Comparison of ENCODE assay signal across 1 cellular context in the genomic region with DNA sequence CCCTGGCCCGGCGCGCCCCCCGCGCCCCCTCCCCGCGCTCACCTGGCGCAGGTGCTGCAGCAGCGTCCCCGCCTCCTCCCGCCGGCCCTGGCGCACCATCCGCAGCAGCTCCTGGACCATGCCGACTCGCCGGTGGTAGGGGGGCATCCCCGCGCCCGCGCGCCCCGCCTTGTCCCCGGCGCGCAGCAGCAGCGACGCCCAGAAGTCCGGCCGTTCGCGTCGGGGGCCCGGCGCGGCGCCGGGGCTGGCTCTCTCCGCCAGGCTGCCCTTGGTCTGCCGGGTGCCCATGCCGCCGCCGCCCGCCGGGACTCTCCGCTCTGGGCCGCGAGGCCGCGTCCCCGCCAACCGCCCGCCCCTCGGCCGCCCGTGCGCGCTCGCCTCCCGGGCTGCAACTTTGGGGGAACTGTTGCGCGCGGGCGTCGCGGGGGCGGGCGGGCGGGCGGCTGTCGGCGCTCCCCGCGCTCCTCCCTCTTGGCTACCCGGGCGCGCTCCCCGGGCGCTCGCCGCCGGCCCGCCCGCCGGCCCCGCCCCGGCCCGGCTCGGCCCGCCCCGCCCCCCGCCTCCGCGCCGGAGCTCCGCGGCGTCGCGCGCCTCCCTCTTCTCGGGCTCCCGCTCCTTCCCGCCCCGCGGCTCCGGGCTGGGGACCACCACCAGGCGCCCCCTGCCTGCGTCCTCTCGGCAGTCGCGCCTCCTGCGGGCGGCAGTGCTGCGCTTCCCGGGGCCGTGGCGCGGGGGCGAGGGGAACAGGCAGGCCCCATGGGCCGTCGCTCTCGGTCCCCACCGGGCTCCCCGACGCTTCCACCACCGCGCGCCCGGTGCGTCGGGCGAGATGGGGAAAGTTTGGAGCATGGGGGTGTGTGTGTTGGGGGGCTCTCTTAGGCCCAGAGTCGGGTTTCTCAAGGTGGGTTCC.
TF ChIP-seq lines count a peak whose summit lies in the region.

A gene with protein sequence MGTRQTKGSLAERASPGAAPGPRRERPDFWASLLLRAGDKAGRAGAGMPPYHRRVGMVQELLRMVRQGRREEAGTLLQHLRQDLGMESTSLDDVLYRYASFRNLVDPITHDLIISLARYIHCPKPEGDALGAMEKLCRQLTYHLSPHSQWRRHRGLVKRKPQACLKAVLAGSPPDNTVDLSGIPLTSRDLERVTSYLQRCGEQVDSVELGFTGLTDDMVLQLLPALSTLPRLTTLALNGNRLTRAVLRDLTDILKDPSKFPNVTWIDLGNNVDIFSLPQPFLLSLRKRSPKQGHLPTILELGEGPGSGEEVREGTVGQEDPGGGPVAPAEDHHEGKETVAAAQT (minus strand): TSS at position 491 of the 910 bp plus-strand sequence. CDS start 203 bp downstream, at position 288.

TF ChIP-seq in WTC11, 78 proteins besides CTCF, POLR2A, EP300 and RAD21:
- TF ChIP-seq, protein P1, sequence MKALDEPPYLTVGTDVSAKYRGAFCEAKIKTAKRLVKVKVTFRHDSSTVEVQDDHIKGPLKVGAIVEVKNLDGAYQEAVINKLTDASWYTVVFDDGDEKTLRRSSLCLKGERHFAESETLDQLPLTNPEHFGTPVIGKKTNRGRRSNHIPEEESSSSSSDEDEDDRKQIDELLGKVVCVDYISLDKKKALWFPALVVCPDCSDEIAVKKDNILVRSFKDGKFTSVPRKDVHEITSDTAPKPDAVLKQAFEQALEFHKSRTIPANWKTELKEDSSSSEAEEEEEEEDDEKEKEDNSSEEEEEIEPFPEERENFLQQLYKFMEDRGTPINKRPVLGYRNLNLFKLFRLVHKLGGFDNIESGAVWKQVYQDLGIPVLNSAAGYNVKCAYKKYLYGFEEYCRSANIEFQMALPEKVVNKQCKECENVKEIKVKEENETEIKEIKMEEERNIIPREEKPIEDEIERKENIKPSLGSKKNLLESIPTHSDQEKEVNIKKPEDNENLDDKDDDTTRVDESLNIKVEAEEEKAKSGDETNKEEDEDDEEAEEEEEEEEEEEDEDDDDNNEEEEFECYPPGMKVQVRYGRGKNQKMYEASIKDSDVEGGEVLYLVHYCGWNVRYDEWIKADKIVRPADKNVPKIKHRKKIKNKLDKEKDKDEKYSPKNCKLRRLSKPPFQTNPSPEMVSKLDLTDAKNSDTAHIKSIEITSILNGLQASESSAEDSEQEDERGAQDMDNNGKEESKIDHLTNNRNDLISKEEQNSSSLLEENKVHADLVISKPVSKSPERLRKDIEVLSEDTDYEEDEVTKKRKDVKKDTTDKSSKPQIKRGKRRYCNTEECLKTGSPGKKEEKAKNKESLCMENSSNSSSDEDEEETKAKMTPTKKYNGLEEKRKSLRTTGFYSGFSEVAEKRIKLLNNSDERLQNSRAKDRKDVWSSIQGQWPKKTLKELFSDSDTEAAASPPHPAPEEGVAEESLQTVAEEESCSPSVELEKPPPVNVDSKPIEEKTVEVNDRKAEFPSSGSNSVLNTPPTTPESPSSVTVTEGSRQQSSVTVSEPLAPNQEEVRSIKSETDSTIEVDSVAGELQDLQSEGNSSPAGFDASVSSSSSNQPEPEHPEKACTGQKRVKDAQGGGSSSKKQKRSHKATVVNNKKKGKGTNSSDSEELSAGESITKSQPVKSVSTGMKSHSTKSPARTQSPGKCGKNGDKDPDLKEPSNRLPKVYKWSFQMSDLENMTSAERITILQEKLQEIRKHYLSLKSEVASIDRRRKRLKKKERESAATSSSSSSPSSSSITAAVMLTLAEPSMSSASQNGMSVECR (CRISPR knock-in tag; IDR thresholded peaks at IDR 0.05; ENCODE audit: borderline replicate concordance), result peak; percentile 52; the same call in 1 of the 2 replicates
- TF ChIP-seq NFYB (CRISPR knock-in tag; conservative IDR thresholded peaks at IDR 0.05; ENCODE audit: low read depth) (no peak), OVOL2 (CRISPR knock-in tag; IDR thresholded peaks at IDR 0.05; ENCODE audit: borderline replicate concordance) (no peak), E2F5 (CRISPR knock-in tag; IDR thresholded peaks at IDR 0.05) (peak; percentile 65; the same call in 1 of the 2 replicates), HMGXB4 (CRISPR knock-in tag; IDR thresholded peaks at IDR 0.05) (peak; percentile 54; the same call in 1 of the 2 replicates), ZSCAN18 (CRISPR knock-in tag; IDR thresholded peaks at IDR 0.05) (no peak), ZNF317 (CRISPR knock-in tag; IDR thresholded peaks at IDR 0.05; ENCODE audit: borderline replicate concordance, low read depth) (0 out of 2 replicates have a peak, but pooled peaks have one; percentile 11), JUN (CRISPR knock-in tag; IDR thresholded peaks at IDR 0.05) (0 out of 2 replicates have a peak, but pooled peaks have one; percentile 12), USF2 (CRISPR knock-in tag; IDR thresholded peaks at IDR 0.05) (no peak), ZNF281 (CRISPR knock-in tag; IDR thresholded peaks at IDR 0.05) (no peak), HMGA2 (CRISPR knock-in tag; IDR thresholded peaks at IDR 0.05) (no peak), SMAD4 (CRISPR knock-in tag; IDR thresholded peaks at IDR 0.05) (no peak), ZNF512 (CRISPR knock-in tag; IDR thresholded peaks at IDR 0.05; ENCODE audit: borderline replicate concordance) (no peak), JAZF1 (CRISPR knock-in tag; IDR thresholded peaks at IDR 0.05) (no peak), ZNF263 (CRISPR knock-in tag; IDR thresholded peaks at IDR 0.05; ENCODE audit: low read depth) (0 out of 2 replicates have a peak, but pooled peaks have one; percentile 26), ZNF416 (CRISPR knock-in tag; IDR thresholded peaks at IDR 0.05) (no peak), ZNF423 (CRISPR knock-in tag; IDR thresholded peaks at IDR 0.05) (peak; percentile 49)
- TF ChIP-seq, protein P2, sequence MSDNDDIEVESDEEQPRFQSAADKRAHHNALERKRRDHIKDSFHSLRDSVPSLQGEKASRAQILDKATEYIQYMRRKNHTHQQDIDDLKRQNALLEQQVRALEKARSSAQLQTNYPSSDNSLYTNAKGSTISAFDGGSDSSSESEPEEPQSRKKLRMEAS (CRISPR knock-in tag; IDR thresholded peaks at IDR 0.05), result peak; percentile 55; the same call in 1 of the 2 replicates
- TF ChIP-seq, protein P3, sequence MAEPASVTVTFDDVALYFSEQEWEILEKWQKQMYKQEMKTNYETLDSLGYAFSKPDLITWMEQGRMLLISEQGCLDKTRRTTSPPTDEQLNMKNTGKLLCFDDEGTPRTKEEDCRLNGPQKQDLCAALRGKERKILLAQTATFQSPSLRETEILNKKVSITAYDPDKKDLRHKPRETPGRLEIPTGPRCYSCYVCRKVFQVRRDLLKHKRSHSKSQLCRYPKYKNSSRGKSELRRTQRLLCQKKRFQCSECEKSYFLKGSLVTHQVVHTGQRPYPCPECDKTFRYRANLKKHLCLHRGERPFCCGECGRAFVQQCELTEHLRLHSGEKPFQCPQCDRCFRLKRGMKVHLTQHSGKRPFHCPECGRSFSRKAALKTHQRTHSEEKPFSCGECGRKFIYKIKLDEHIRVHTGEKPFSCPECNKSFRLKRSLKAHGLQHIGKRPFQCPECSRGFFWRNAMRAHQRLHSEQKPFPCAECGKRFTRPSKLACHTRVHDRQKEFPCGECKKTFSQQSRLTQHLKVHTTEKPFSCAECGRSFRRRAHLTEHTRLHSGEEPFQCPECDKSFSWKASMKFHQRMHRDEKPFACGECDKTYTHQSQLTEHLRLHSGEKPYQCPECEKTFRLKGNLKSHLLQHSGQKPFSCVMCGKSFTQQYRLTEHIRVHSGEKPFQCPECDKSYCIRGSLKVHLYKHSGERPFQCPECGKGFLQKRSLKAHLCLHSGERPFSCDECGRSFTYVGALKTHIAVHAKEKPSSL (CRISPR knock-in tag; conservative IDR thresholded peaks at IDR 0.05), result no peak
